In the genomic region with DNA sequence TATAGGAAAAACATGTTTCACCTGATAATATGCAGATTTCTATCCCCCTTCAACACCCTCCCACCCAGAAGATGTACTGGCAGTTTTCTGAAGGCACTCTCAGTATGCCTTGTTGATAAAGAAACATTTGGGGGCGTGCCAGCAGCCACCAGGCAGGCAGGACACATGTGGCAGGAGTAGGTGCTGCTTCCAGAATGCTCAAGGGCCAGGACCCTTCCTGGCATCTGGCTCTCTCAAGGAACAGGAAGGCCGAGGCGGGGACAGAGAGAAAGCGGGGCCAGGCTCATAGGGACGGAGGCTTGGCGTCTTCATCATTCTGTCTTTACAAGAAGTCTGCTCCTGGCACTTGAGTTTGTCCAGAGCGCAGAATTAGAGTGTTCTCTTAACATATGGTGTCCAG, we compare ENCODE assay signal across 26 cellular contexts.
"Had no signal": no experiment of that assay in that cellular context is flagged by ENCODE, and none has a peak within 500 bp of the region (broad histone marks: within the 10 kb centered on the region; RNA-seq: fewer than 3 reads in every experiment).

No MANE protein-coding gene starts in this region.

- H3K27ac ChIP-seq: pancreas, psoas muscle, stomach, suprapubic skin, transverse colon, vagina had no signal

- H3K4me3 ChIP-seq: pancreas, psoas muscle, stomach, suprapubic skin, transverse colon, vagina had no signal

- H3K36me3 ChIP-seq: pancreas, stomach, suprapubic skin, transverse colon, vagina had no signal

- H3K36me3 Mint-ChIP-seq: brain; memory B cell; natural killer cell treated with Interleukin-12 subunit alpha and Interleukin-12 subunit beta and Interleukin-15 and Interleukin-18, amount 100 ng/mL, for 72 hours; stimulated activated memory B cell treated with anti-CD40 and anti-IgM and Interleukin-4, amounts not matched to agents 10 μg/mL and 1 μg/mL and 100 μg/mL, for 72 hours; WTC11 had no signal

- H3K9me3 ChIP-seq: pancreas, psoas muscle, stomach, suprapubic skin, transverse colon, vagina had no signal

- H3K27me3 Mint-ChIP-seq: activated naive CD4-positive, alpha-beta T cell treated with anti-CD3 and anti-CD28 coated beads, Interleukin-2, amount 50 U/mL, for 24 hours; brain; dendritic cell treated with granulocyte-macrophage colony-stimulating factor and Interleukin-4, amounts not matched to agents 40 ng/mL and 50 ng/mL, for 4 days; memory B cell; natural killer cell treated with Interleukin-12 subunit alpha and Interleukin-12 subunit beta and Interleukin-15 and Interleukin-18, amount 100 ng/mL, for 72 hours; stimulated activated memory B cell treated with anti-CD40 and anti-IgM and Interleukin-4, amounts not matched to agents 10 μg/mL and 1 μg/mL and 100 μg/mL, for 72 hours had no signal

- H3K4me3 Mint-ChIP-seq: activated naive CD4-positive, alpha-beta T cell treated with anti-CD3 and anti-CD28 coated beads, Interleukin-2, amount 50 U/mL, for 24 hours; brain; dendritic cell treated with granulocyte-macrophage colony-stimulating factor and Interleukin-4, amounts not matched to agents 40 ng/mL and 50 ng/mL, for 4 days; memory B cell; natural killer cell treated with Interleukin-12 subunit alpha and Interleukin-12 subunit beta and Interleukin-15 and Interleukin-18, amount 100 ng/mL, for 72 hours; stimulated activated memory B cell treated with anti-CD40 and anti-IgM and Interleukin-4, amounts not matched to agents 10 μg/mL and 1 μg/mL and 100 μg/mL, for 72 hours; WTC11 had no signal

- H3K4me1 Mint-ChIP-seq: brain, WTC11 had no signal

- H3K4me1 ChIP-seq: pancreas, psoas muscle, stomach, suprapubic skin, transverse colon, vagina had no signal

- DNase-seq: activated CD4-positive, alpha-beta T cell treated with anti-CD3 and anti-CD28 coated beads, Interleukin-2, amount 50 U/mL, for 48 hours; activated gamma-delta T cell treated with Interleukin-2 at 50 U/mL for 16 hours; aorta; caudate nucleus; effector CD4-positive, alpha-beta T cell; erythroblast; foreskin melanocyte; hippocampal formation; kidney glomerular epithelial cell; pancreas; psoas muscle; right cardiac atrium; stimulated activated CD4-positive, alpha-beta T cell treated with anti-CD3 and anti-CD28 coated beads, Interleukin-2, amount 100 ng/mL, for 24 hours; stomach; T-helper 1 cell; T1000; transverse colon had no signal

- H3K27ac Mint-ChIP-seq: activated naive CD4-positive, alpha-beta T cell treated with anti-CD3 and anti-CD28 coated beads, Interleukin-2, amount 50 U/mL, for 24 hours; brain; dendritic cell treated with granulocyte-macrophage colony-stimulating factor and Interleukin-4, amounts not matched to agents 40 ng/mL and 50 ng/mL, for 4 days; memory B cell; stimulated activated memory B cell treated with anti-CD40 and anti-IgM and Interleukin-4, amounts not matched to agents 10 μg/mL and 1 μg/mL and 100 μg/mL, for 72 hours; WTC11 had no signal

- H3K9me3 Mint-ChIP-seq: activated naive CD4-positive, alpha-beta T cell treated with anti-CD3 and anti-CD28 coated beads, Interleukin-2, amount 50 U/mL, for 24 hours; dendritic cell treated with granulocyte-macrophage colony-stimulating factor and Interleukin-4, amounts not matched to agents 40 ng/mL and 50 ng/mL, for 4 days; memory B cell; natural killer cell treated with Interleukin-12 subunit alpha and Interleukin-12 subunit beta and Interleukin-15 and Interleukin-18, amount 100 ng/mL, for 72 hours; stimulated activated memory B cell treated with anti-CD40 and anti-IgM and Interleukin-4, amounts not matched to agents 10 μg/mL and 1 μg/mL and 100 μg/mL, for 72 hours had no signal

- H3K27me3 ChIP-seq: pancreas, stomach, suprapubic skin, transverse colon, vagina had no signal

- ATAC-seq: natural killer cell treated with Interleukin-12 subunit alpha and Interleukin-12 subunit beta and Interleukin-15 and Interleukin-18, amount 100 ng/mL, for 72 hours; pancreas; psoas muscle; stimulated activated memory B cell treated with anti-CD40 and anti-IgM and Interleukin-4, amounts not matched to agents 10 μg/mL and 1 μg/mL and 100 μg/mL, for 72 hours; WTC11 had no signal
